ENCODE assay signal across 17 cellular contexts in the genomic region with DNA sequence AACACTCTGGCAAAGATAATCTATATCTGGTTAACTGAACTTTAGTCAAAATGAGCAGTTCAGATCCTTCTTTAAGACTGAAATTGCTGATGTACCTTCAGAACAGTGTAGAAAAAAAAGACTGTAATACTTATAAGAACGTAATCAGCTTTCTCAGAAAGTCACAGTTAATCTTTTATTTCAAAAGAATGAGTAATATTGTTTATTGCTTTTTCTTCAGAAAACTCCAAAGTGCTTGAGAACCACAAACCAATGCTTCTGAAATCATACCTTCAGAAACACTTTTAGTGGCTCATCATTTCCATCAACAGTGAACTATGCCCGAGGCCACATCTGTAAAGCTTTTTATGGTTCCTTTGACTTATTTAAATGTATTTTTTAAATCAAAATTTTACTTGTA.
"Had no signal": no experiment of that assay in that cellular context is flagged by ENCODE, and none has a peak within 500 bp of the region (broad histone marks: within the 10 kb centered on the region; RNA-seq: fewer than 3 reads in every experiment).

No MANE protein-coding gene starts in this region.

- H3K4me1 ChIP-seq: left lung, tibial nerve, uterus had no signal

- H3K9me3 ChIP-seq: uterus had no signal

- H3K36me3 ChIP-seq: left lung, tibial nerve, uterus had no signal

- DNase-seq: activated CD4-positive, alpha-beta memory T cell treated with anti-CD3 and anti-CD28 coated beads for 36 hours; activated CD4-positive, alpha-beta T cell treated with anti-CD3 and anti-CD28 coated beads for 1 hour; activated CD8-positive, alpha-beta memory T cell treated with anti-CD3 and anti-CD28 coated beads, Interleukin-2, amount 50 U/mL, for 48 hours; activated naive CD4-positive, alpha-beta T cell; dermis blood vessel endothelial cell; effector memory CD8-positive, alpha-beta T cell; kidney; left lung; mesenchymal stem cell; naive thymus-derived CD8-positive, alpha-beta T cell; stimulated activated CD4-positive, alpha-beta T cell treated with anti-CD3 and anti-CD28 coated beads, Interleukin-2, amount 100 ng/mL, for 48 hours; stimulated activated naive B cell treated with anti-CD40 and anti-IgM and Interleukin-4, amounts not matched to agents 10 μg/mL and 1 μg/mL and 100 μg/mL, for 72 hours; substantia nigra; T-cell; T1000; uterus had no signal

- H3K27me3 ChIP-seq: left lung, tibial nerve, uterus had no signal

- H3K27ac ChIP-seq: left lung, tibial nerve, uterus had no signal

- ATAC-seq: effector memory CD8-positive, alpha-beta T cell; left lung; naive thymus-derived CD8-positive, alpha-beta T cell; stimulated activated naive B cell treated with anti-CD40 and anti-IgM and Interleukin-4, amounts not matched to agents 10 μg/mL and 1 μg/mL and 100 μg/mL, for 72 hours; T-cell had no signal

- H3K4me3 ChIP-seq: left lung, tibial nerve, uterus had no signal
